Comparison of ENCODE assay signal across 10 cellular contexts in genomic region chr2:158998486-158999248, GRCh38. TPM values are rescaled to one million over a fixed set of nuclear protein-coding genes. Genes with fewer than 3 reads are reported as not detected.
A peak's percentile ranks its signal among the peaks of the same experiment; 100 is the strongest.
DNase-seq lines count a peak whose midpoint lies in the region; ATAC-seq and TF ChIP-seq lines count a peak whose summit lies in the region.
"Had no signal": no experiment of that assay in that cellular context is flagged by ENCODE, and none has a peak within 500 bp of the region (broad histone marks: within the 10 kb centered on the region; RNA-seq: fewer than 3 reads in every experiment).

No MANE protein-coding gene starts in this region.

- CTCF ChIA-PET in RWPE1 (lab: Yijun Ruan, JAX), result interaction anchor here (0.6 kb wide), 1 partner anchor 604 kb away, joined by 8 read pairs; no protein-coding TSS in a partner anchor

- no peak for ATAC-seq in natural killer cell

- no peaks in the 10 kb centered on the region for H3K36me3 Mint-ChIP-seq in natural killer cell

- no peak overlapping the region for H3K27ac Mint-ChIP-seq in natural killer cell
- H3K27ac Mint-ChIP-seq: activated CD4-positive, alpha-beta memory T cell treated with anti-CD3 and anti-CD28 coated beads, Interleukin-2, amount 10 ng/mL, durations not matched to agents 7 days and 5 days had no signal

- no peaks in the 10 kb centered on the region for H3K9me3 Mint-ChIP-seq in natural killer cell
- H3K9me3 Mint-ChIP-seq: activated CD4-positive, alpha-beta memory T cell treated with anti-CD3 and anti-CD28 coated beads, Interleukin-2, amount 10 ng/mL, durations not matched to agents 7 days and 5 days had no signal

- no peak overlapping the region for H3K4me3 ChIP-seq in skeletal muscle tissue (ENCODE audit: low read length in 3 of 3)
- H3K4me3 ChIP-seq: tibial nerve had no signal

- no peak overlapping the region for H3K4me3 Mint-ChIP-seq in natural killer cell
- H3K4me3 Mint-ChIP-seq: activated CD4-positive, alpha-beta memory T cell treated with anti-CD3 and anti-CD28 coated beads, Interleukin-2, amount 10 ng/mL, durations not matched to agents 7 days and 5 days had no signal

- H3K27me3 Mint-ChIP-seq in natural killer cell (ENCODE audit: low read depth in 2 of 2), result no peaks in the 10 kb centered on the region

- H3K4me1 ChIP-seq in skeletal muscle tissue (ENCODE audit: control insufficient read depth in 3 of 3, insufficient read depth in 3 of 3, low read length in 3 of 3), result peaks cover 5 to 11% (median 7%) of the 10 kb centered on the region in 3 donors

- POLR2A ChIA-PET in RWPE1 (lab: Yijun Ruan, JAX; ENCODE audit: low non-redundant PET), result no interaction called here

- TF ChIP-seq CTCF in natural killer cell (IDR thresholded peaks at IDR 0.05) (no peak), RWPE1 (conservative IDR thresholded peaks at IDR 0.05; ENCODE audit: low read depth) (no peak)

- H3K4me1 Mint-ChIP-seq in natural killer cell, result no peaks in the 10 kb centered on the region

- DNase-seq in ELF-1 (ENCODE audit: low read depth, low spot score) (peak; percentile 23), SHP77 (lab: John Stamatoyannopoulos, UW) (peak; percentile 32 to 44), globus pallidus (ENCODE audit: low spot score) (peak; percentile 80), natural killer cell (no peak), HuH-7 (ENCODE audit: low spot score) (no peak), RWPE1 (ENCODE audit: low spot score) (no peak)
- DNase-seq in activated CD4-positive, CD25-positive, alpha-beta regulatory T cell treated with anti-CD3 and anti-CD28 coated beads, Interleukin-2, amount 50 U/mL, for 72 hours, result no peak
- DNase-seq: activated CD4-positive, alpha-beta memory T cell treated with anti-CD3 and anti-CD28 coated beads, Interleukin-2, amount 10 ng/mL, durations not matched to agents 7 days and 5 days had no signal

- no peak overlapping the region for H3K9ac ChIP-seq in skeletal muscle tissue (ENCODE audit: low read depth in 1 of 3, low read length in 3 of 3)

- no peaks in the 10 kb centered on the region for H3K36me3 ChIP-seq in skeletal muscle tissue (ENCODE audit: control insufficient read depth in 3 of 3, insufficient read depth in 3 of 3, low read length in 3 of 3)

- no peaks in the 10 kb centered on the region for H3K27me3 ChIP-seq in skeletal muscle tissue (ENCODE audit: control insufficient read depth in 3 of 3, insufficient read depth in 3 of 3, low read length in 3 of 3)
- H3K27me3 ChIP-seq: tibial nerve had no signal

- H3K27ac ChIP-seq in skeletal muscle tissue (ENCODE audit: low read depth, low read length), result peak overlapping the region; percentile 16
- no peak overlapping the region; the same call in 1 of the 2 replicates for H3K27ac ChIP-seq in RWPE1

- H3K9me3 ChIP-seq in skeletal muscle tissue (ENCODE audit: control insufficient read depth in 3 of 3, low read length in 3 of 3), result no peaks in the 10 kb centered on the region
- H3K9me3 ChIP-seq: tibial nerve had no signal

- intact Hi-C loops in natural killer cell (cut with micrococcal nuclease), result no loop called here

RNA-seq across cellular contexts. Expression of gene TANC1, which starts 30.2 kb away (rescaled TPM):
- 38.1 TPM for total RNA-seq in skeletal muscle tissue
- total RNA-seq in natural killer cell, result 1 to 10 TPM in 2 of 3 donors, under 1 TPM in 1; 0.82 to 4.2 (median 1.1) TPM

Comparison
In these comparisons a context has a peak if more than half of its experiments do, and no peak if none do; other contexts are left out.
1. DNase-seq: peak in ELF-1 (single experiment), SHP77 (2 of 2) and globus pallidus (single experiment); none in activated CD4-positive, CD25-positive, alpha-beta regulatory T cell treated with anti-CD3 and anti-CD28 coated beads, Interleukin-2, amount 50 U/mL, for 72 hours (single experiment), natural killer cell (single experiment), HuH-7 (single experiment) and RWPE1 (single experiment).